Comparison of ENCODE assay signal across 23 cellular contexts in genomic region chr7:63093481-63093880, GRCh38.
"Had no signal": no experiment of that assay in that cellular context is flagged by ENCODE, and none has a peak within 500 bp of the region (broad histone marks: within the 10 kb centered on the region; RNA-seq: fewer than 3 reads in every experiment).

No MANE protein-coding gene starts in this region.

- H3K27ac Mint-ChIP-seq: activated CD4-positive, alpha-beta T cell treated with anti-CD3 and anti-CD28 coated beads for 36 hours; activated naive CD4-positive, alpha-beta T cell treated with anti-CD3 and anti-CD28 coated beads, Interleukin-2, amount 50 U/mL, for 72 hours; activated T-cell treated with anti-CD3 and anti-CD28 coated beads, Interleukin-2, amount 50 U/mL, for 72 hours; natural killer cell treated with Interleukin-12 subunit alpha and Interleukin-12 subunit beta and Interleukin-15 and Interleukin-18, amount 100 ng/mL, for 72 hours had no signal

- H3K27ac ChIP-seq: gastroesophageal sphincter, hepatocyte, spleen, suprapubic skin, tibial nerve had no signal

- H3K4me3 Mint-ChIP-seq: activated CD4-positive, alpha-beta T cell treated with anti-CD3 and anti-CD28 coated beads for 36 hours; activated T-cell treated with anti-CD3 and anti-CD28 coated beads, Interleukin-2, amount 50 U/mL, for 72 hours; central memory CD8-positive, alpha-beta T cell; natural killer cell treated with Interleukin-12 subunit alpha and Interleukin-12 subunit beta and Interleukin-15 and Interleukin-18, amount 100 ng/mL, for 72 hours had no signal

- H3K79me2 ChIP-seq: hepatocyte had no signal

- DNase-seq: activated CD4-positive, alpha-beta T cell treated with anti-CD3 and anti-CD28 coated beads for 36 hours; activated CD4-positive, alpha-beta T cell treated with anti-CD3 and anti-CD28 coated beads, Interleukin-2, amount 50 U/mL, for 4 hours; activated CD4-positive, CD25-positive, alpha-beta regulatory T cell; activated naive CD4-positive, alpha-beta T cell; activated T-cell treated with anti-CD3 and anti-CD28 coated beads for 4 hours; activated T-cell treated with anti-CD3 and anti-CD28 coated beads, Interleukin-2, amount 50 U/mL, for 72 hours; anterior cingulate cortex; dermis blood vessel endothelial cell; effector CD4-positive, alpha-beta T cell; left cardiac atrium; left ventricle myocardium superior; mucosa of descending colon; posterior cingulate gyrus; right cardiac atrium; spleen; stimulated activated naive CD4-positive, alpha-beta T cell had no signal

- H3K27me3 Mint-ChIP-seq: activated CD4-positive, alpha-beta T cell treated with anti-CD3 and anti-CD28 coated beads for 36 hours; central memory CD8-positive, alpha-beta T cell; natural killer cell treated with Interleukin-12 subunit alpha and Interleukin-12 subunit beta and Interleukin-15 and Interleukin-18, amount 100 ng/mL, for 72 hours had no signal

- H3K4me1 ChIP-seq: gastroesophageal sphincter, spleen, suprapubic skin, tibial nerve had no signal

- H3K4me2 ChIP-seq: hepatocyte had no signal

- H3K4me1 Mint-ChIP-seq: activated CD4-positive, alpha-beta T cell treated with anti-CD3 and anti-CD28 coated beads for 36 hours; central memory CD8-positive, alpha-beta T cell had no signal

- ATAC-seq: activated CD4-positive, alpha-beta T cell treated with anti-CD3 and anti-CD28 coated beads for 36 hours; activated naive CD4-positive, alpha-beta T cell treated with anti-CD3 and anti-CD28 coated beads, Interleukin-2, amount 50 U/mL, for 72 hours; activated T-cell treated with anti-CD3 and anti-CD28 coated beads, Interleukin-2, amount 50 U/mL, for 72 hours; gastroesophageal sphincter; left cardiac atrium; left ventricle myocardium superior; mucosa of descending colon; natural killer cell treated with Interleukin-12 subunit alpha and Interleukin-12 subunit beta and Interleukin-15 and Interleukin-18, amount 100 ng/mL, for 72 hours; right cardiac atrium had no signal

- H3K36me3 ChIP-seq: gastroesophageal sphincter, spleen, suprapubic skin, tibial nerve had no signal

- H3K27me3 ChIP-seq: gastroesophageal sphincter, hepatocyte, spleen, suprapubic skin, tibial nerve had no signal

- H3K4me3 ChIP-seq: gastroesophageal sphincter, hepatocyte, mucosa of descending colon, spleen, suprapubic skin, tibial nerve had no signal

- H2AFZ ChIP-seq: hepatocyte had no signal
